18 cellular contexts compared by ENCODE assay signal in genomic region chr18:35703043-35703688, GRCh38.
A peak's percentile ranks its signal among the peaks of the same experiment; 100 is the strongest.
DNase-seq lines count a peak whose midpoint lies in the region; ATAC-seq lines count a peak whose summit lies in the region.
"Had no signal": no experiment of that assay in that cellular context is flagged by ENCODE, and none has a peak within 500 bp of the region (broad histone marks: within the 10 kb centered on the region; RNA-seq: fewer than 3 reads in every experiment).

No MANE protein-coding gene starts in this region.

- H3K27ac ChIP-seq in caudate nucleus (ENCODE audit: low read depth, low read length) = no peak overlapping the region

- H3K4me3 Mint-ChIP-seq in immature natural killer cell = no peak overlapping the region
- H3K4me3 Mint-ChIP-seq: activated T-cell treated with anti-CD3 and anti-CD28 coated beads, Interleukin-2, amount 50 U/mL, for 4 hours; CD4-positive, alpha-beta T cell had no signal

- H3K27me3 Mint-ChIP-seq in immature natural killer cell (ENCODE audit: low read depth in 3 of 3) = peaks cover 0 to 2% (median 0%) of the 10 kb centered on the region in 3 donors
- H3K27me3 Mint-ChIP-seq: CD4-positive, alpha-beta T cell had no signal

- H3K27ac Mint-ChIP-seq in immature natural killer cell = no peak overlapping the region
- H3K27ac Mint-ChIP-seq: CD4-positive, alpha-beta T cell had no signal

- peak; percentile 57 for ATAC-seq in esophagus mucosa
- ATAC-seq: activated T-cell treated with anti-CD3 and anti-CD28 coated beads, Interleukin-2, amount 50 U/mL, for 4 hours had no signal

- DNase-seq in NCI-H2081 (lab: John Stamatoyannopoulos, UW) = peak; percentile 0 to 13
- no peak for DNase-seq in NCI-H2081 treated with DMSO at 0.1 percent for 48 hours (lab: John Stamatoyannopoulos, UW)
- peak; percentile 69 for DNase-seq in NCI-H69 (lab: John Stamatoyannopoulos, UW)
- peak; percentile 51 for DNase-seq in pulmonary artery endothelial cell (ENCODE audit: low read depth, low spot score)
- DNase-seq in caudate nucleus (lab: John Stamatoyannopoulos, UW) = no peak
- no peak for DNase-seq in T1000 (lab: John Stamatoyannopoulos, UW)
- no peak for DNase-seq in immature natural killer cell
- DNase-seq: activated CD4-positive, alpha-beta T cell treated with anti-CD3 and anti-CD28 coated beads, Interleukin-2, amount 50 U/mL, for 1 hour; activated T-cell treated with anti-CD3 and anti-CD28 coated beads, Interleukin-2, amount 50 U/mL, for 4 hours; CD4-positive, alpha-beta T cell; cerebellar nuclear complex; GF-D8; head of caudate nucleus; islet precursor cell; NCI-H1092 treated with DMSO at 0.1 percent for 48 hours; NCI-H446 treated with DMSO at 0.1 percent for 48 hours; trophoblast cell had no signal

- H3K9me3 Mint-ChIP-seq in immature natural killer cell = no peaks in the 10 kb centered on the region
- H3K9me3 Mint-ChIP-seq: activated T-cell treated with anti-CD3 and anti-CD28 coated beads, Interleukin-2, amount 50 U/mL, for 4 hours; CD4-positive, alpha-beta T cell had no signal

- H3K4me1 Mint-ChIP-seq in immature natural killer cell = no peaks in the 10 kb centered on the region

- H3K36me3 Mint-ChIP-seq in immature natural killer cell = peaks cover 7 to 39% (median 23%) of the 10 kb centered on the region in 3 donors

Comparison
In these comparisons a context has a peak if more than half of its experiments do, and no peak if none do; other contexts are left out.
1. DNase-seq: peak in NCI-H2081 (2 of 2), NCI-H69 (single experiment) and pulmonary artery endothelial cell (single experiment); none in NCI-H2081 treated with DMSO at 0.1 percent for 48 hours (single experiment), caudate nucleus (0 of 61), T1000 (single experiment) and immature natural killer cell (0 of 3).